In genomic region chr18:59662008-59662701, GRCh38 we compare ENCODE assay signal across 24 cellular contexts. TPM values are rescaled to one million over a fixed set of nuclear protein-coding genes. Genes with fewer than 3 reads are reported as not detected.
DNase-seq lines count a peak whose midpoint lies in the region; ATAC-seq and TF ChIP-seq lines count a peak whose summit lies in the region.
"Had no signal": no experiment of that assay in that cellular context is flagged by ENCODE, and none has a peak within 500 bp of the region (broad histone marks: within the 10 kb centered on the region; RNA-seq: fewer than 3 reads in every experiment).

No MANE protein-coding gene starts in this region.

- H3K79me2 ChIP-seq in GM23248 (ENCODE audit: insufficient read depth) (peaks cover 8% of the 10 kb centered on the region), mammary epithelial cell (ENCODE audit: insufficient read depth, low read length) (peaks cover 3% of the 10 kb centered on the region)

- no peak overlapping the region for H2AFZ ChIP-seq in GM23248
- no peak overlapping the region for H2AFZ ChIP-seq in mammary epithelial cell (ENCODE audit: low read depth, low read length)
- H2AFZ ChIP-seq: neural progenitor cell had no signal

- H3K27ac ChIP-seq in GM23248 (no peak overlapping the region), mammary epithelial cell (ENCODE audit: insufficient read depth, low read depth, low read length) (peak overlapping the region; percentile 83), esophagus muscularis mucosa (replicated peaks in 1 of 4) (no peak overlapping the region)
- H3K27ac ChIP-seq: esophagus squamous epithelium, neural progenitor cell, tibial nerve had no signal

- CTCF ChIA-PET in mammary epithelial cell (lab: Charles Lee; ENCODE audit: low non-redundant PET): no interaction called here

- TF ChIP-seq POLR2A in esophagus muscularis mucosa (IDR thresholded peaks at IDR 0.05; ENCODE audit: low read depth): no peak

- WGBS in GM23248 (ENCODE audit: low coverage in 1 of 2, low lambda C conversion rate in 2 of 2, missing lambda C conversion rate in 2 of 2), 2 experiments: 32 to 36% methylated on average over 2 of the region's 2 CpGs
- WGBS in mammary epithelial cell (ENCODE audit: low coverage, missing lambda C conversion rate): 0% methylated on average over 2 of the region's 2 CpGs
- WGBS in esophagus muscularis mucosa: 51% methylated on average over 2 of the region's 2 CpGs

- H3K9ac ChIP-seq in GM23248: no peak overlapping the region
- H3K9ac ChIP-seq in mammary epithelial cell (ENCODE audit: insufficient read depth, low read length): no peak overlapping the region
- H3K9ac ChIP-seq: neural progenitor cell had no signal

- DNase-seq in GM23248: peak; percentile 47
- DNase-seq in NCI-H1105 (lab: John Stamatoyannopoulos, UW): peak; percentile 16
- peak; percentile 96 for DNase-seq in mammary epithelial cell
- DNase-seq in myocyte (ENCODE audit: low read depth): peak; percentile 57
- DNase-seq in esophagus muscularis mucosa (ENCODE audit: extremely low spot score): no peak
- DNase-seq in stimulated activated CD4-positive, alpha-beta T cell treated with anti-CD3 and anti-CD28 coated beads, Interleukin-2, amount 100 ng/mL, for 24 hours: no peak
- DNase-seq: activated naive CD4-positive, alpha-beta T cell treated with anti-CD3 and anti-CD28 coated beads, Interleukin-2, amount 50 U/mL, for 16 hours; activated T-cell treated with anti-CD3 and anti-CD28 coated beads, Interleukin-2, amount 50 U/mL, for 1 hour; BE2C; Calu3; esophagus squamous epithelium; islet precursor cell; Kasumi-1; midbrain; NCI-H187 treated with DMSO at 0.1 percent for 48 hours; NCI-H774; retina; stimulated activated naive CD4-positive, alpha-beta T cell treated with Interleukin-2 at 50 U/mL for 16 hours; SW 1271 had no signal

- H3K4me1 ChIP-seq in GM23248 (ENCODE audit: insufficient read depth): peaks cover 25% of the 10 kb centered on the region
- peaks cover 44% of the 10 kb centered on the region for H3K4me1 ChIP-seq in mammary epithelial cell (ENCODE audit: insufficient read depth, low read length)
- H3K4me1 ChIP-seq in esophagus muscularis mucosa: peaks cover 0 to 27% (median 2%) of the 10 kb centered on the region in 4 donors
- H3K4me1 ChIP-seq: BE2C, HAP-1, tibial nerve had no signal

- 0 out of 2 replicates have a peak, but pooled peaks cover 16% of the 10 kb centered on the region for H3F3A ChIP-seq in GM23248 (ENCODE audit: insufficient read depth)

- no peak overlapping the region for H3K4me2 ChIP-seq in GM23248 (ENCODE audit: unreplicated experiment)
- peak overlapping the region; percentile 73 for H3K4me2 ChIP-seq in mammary epithelial cell (ENCODE audit: insufficient read depth, low read depth, low read length)
- H3K4me2 ChIP-seq: neural progenitor cell had no signal

- no peaks in the 10 kb centered on the region for H3K9me3 ChIP-seq in GM23248 (ENCODE audit: low read depth)
- no peaks in the 10 kb centered on the region for H3K9me3 ChIP-seq in mammary epithelial cell (replicated peaks; ENCODE audit: insufficient read depth, low read length)
- H3K9me3 ChIP-seq in esophagus muscularis mucosa: no peaks in the 10 kb centered on the region
- H3K9me3 ChIP-seq: BE2C, esophagus squamous epithelium, HAP-1, tibial nerve had no signal

- no peaks in the 10 kb centered on the region for H3K9me2 ChIP-seq in GM23248 (ENCODE audit: insufficient read depth)

- intact Hi-C loops in mammary epithelial cell (cut with micrococcal nuclease) (loop anchor here (1.0 kb wide), 1 partner anchor 35 kb away; the partner anchor contains the start of gene CCBE1), esophagus muscularis mucosa (cut with DNase I) (no loop called here)

- in situ Hi-C loops in GM23248 (cut with MboI) (no loop called here), mammary epithelial cell (cut with MboI; ENCODE audit: low sequenced_read_pairs in 2 of 2) (no loop called here)

- no peak for TF ChIP-seq EP300 in esophagus muscularis mucosa (IDR thresholded peaks at IDR 0.05)

- ATAC-seq in HG03457 (IDR thresholded peaks at IDR 0.05; ENCODE audit: unreplicated experiment) (no peak), GM18909 (IDR thresholded peaks at IDR 0.05; ENCODE audit: poor library complexity, unreplicated experiment) (no peak)

- H3K27me3 ChIP-seq in GM23248 (replicated peaks; ENCODE audit: insufficient read depth) (no peaks in the 10 kb centered on the region), mammary epithelial cell (ENCODE audit: insufficient read depth, low read length) (no peaks in the 10 kb centered on the region), esophagus muscularis mucosa (no peaks in the 10 kb centered on the region)
- H3K27me3 ChIP-seq: BE2C, esophagus squamous epithelium, neural progenitor cell, tibial nerve had no signal

- dilution Hi-C loops in mammary epithelial cell (cut with HindIII; ENCODE audit: low sequenced_read_pairs): no loop called here

- H3K4me3 ChIP-seq in GM23248 (no peak overlapping the region), mammary epithelial cell (replicated peaks in 1 of 3; ENCODE audit: insufficient read depth in 1 of 3, low read depth in 2 of 3, low read length in 3 of 3) (no peak overlapping the region), esophagus muscularis mucosa (no peak overlapping the region)
- H3K4me3 ChIP-seq: esophagus squamous epithelium, HAP-1, neural progenitor cell, tibial nerve had no signal

- H4K20me1 ChIP-seq in GM23248 (ENCODE audit: insufficient read depth) (no peaks in the 10 kb centered on the region), mammary epithelial cell (ENCODE audit: insufficient read depth, low read length) (no peaks in the 10 kb centered on the region)

- BruUV-seq in mammary epithelial cell (replicated peaks; lab: Mats Ljungman, UMichigan): no TSS peak

- H3K36me3 ChIP-seq in GM23248 (ENCODE audit: low read depth) (no peaks in the 10 kb centered on the region), mammary epithelial cell (ENCODE audit: insufficient read depth, low read length) (no peaks in the 10 kb centered on the region), esophagus muscularis mucosa (no peaks in the 10 kb centered on the region)
- H3K36me3 ChIP-seq: BE2C, esophagus squamous epithelium, HAP-1, neural progenitor cell, tibial nerve had no signal

- no peak for TF ChIP-seq CTCF in mammary epithelial cell (conservative IDR thresholded peaks at IDR 0.05 in 1 of 2, IDR thresholded peaks at IDR 0.05 in 1 of 2; ENCODE audit: extremely low read depth in 1 of 2, insufficient read depth in 1 of 2, low read depth in 1 of 2, low read length in 2 of 2)
- no peak for TF ChIP-seq CTCF in esophagus muscularis mucosa (IDR thresholded peaks at IDR 0.05)

RNA-seq across cellular contexts. Expression of gene CCBE1, which starts 35.1 kb away (rescaled TPM):
- total RNA-seq in GM23248 (2014; rRNA removed; shearing (Covaris generic)): 11.4 and 16.6 TPM in 2 replicates
- polyA plus RNA-seq in GM23248 (2016; fragmentation: Nextera tagmentation; extraction: Ambion mirVana) (33.6 and 38.2 TPM in 2 replicates), mammary epithelial cell (14.9 TPM)
- total RNA-seq in mammary epithelial cell (10 to 100 TPM in 1 of 2 donors, under 1 TPM in 1; 0.50 to 18.4 TPM), myocyte (5.6 and 8.6 TPM in 2 replicates), esophagus muscularis mucosa (10 to 100 TPM in 1 of 4 donors, 1 to 10 TPM in 3; 1.6 to 11.1 (median 2.7) TPM)
- polyA minus RNA-seq in mammary epithelial cell: 4.8 TPM
- polyA plus RNA-seq in myocyte (2012): 5.0 TPM

Comparison
In these comparisons a context has a peak if more than half of its experiments do, and no peak if none do; other contexts are left out.
1. DNase-seq: peak in GM23248 (single experiment), NCI-H1105 (single experiment), mammary epithelial cell (single experiment) and myocyte (single experiment); none in esophagus muscularis mucosa (single experiment) and stimulated activated CD4-positive, alpha-beta T cell treated with anti-CD3 and anti-CD28 coated beads, Interleukin-2, amount 100 ng/mL, for 24 hours (0 of 2).